21 cellular contexts compared by ENCODE assay signal in the genomic region with DNA sequence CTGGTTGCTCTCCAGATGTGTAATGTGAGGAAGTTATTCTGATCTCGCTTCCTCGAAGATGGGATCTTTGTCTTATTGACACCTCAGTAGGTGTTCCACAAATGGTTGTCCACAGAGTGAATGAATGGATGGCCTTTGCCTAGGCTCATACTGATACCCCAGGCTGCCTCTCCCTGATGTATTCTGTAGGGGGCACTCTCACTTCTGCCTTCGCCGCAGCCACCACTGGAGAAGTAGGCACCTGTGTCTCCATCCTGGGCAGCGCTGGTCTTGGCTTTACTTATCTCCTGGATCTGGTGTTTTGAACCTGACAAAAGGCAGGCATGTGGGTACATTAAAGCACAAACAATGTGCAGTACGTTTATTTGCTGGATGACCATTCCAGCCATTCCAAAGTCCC.
DNase-seq lines count a peak whose midpoint lies in the region; ATAC-seq and TF ChIP-seq lines count a peak whose summit lies in the region.
"Had no signal": no experiment of that assay in that cellular context is flagged by ENCODE, and none has a peak within 500 bp of the region (broad histone marks: within the 10 kb centered on the region; RNA-seq: fewer than 3 reads in every experiment).

No MANE protein-coding gene starts in this region.

- no peaks in the 10 kb centered on the region for H3K79me2 ChIP-seq in OCI-LY7 (ENCODE audit: insufficient read depth, low read depth, low read length)

- no peaks in the 10 kb centered on the region for H3K36me3 Mint-ChIP-seq in endodermal cell (ENCODE audit: low read depth)
- no peaks in the 10 kb centered on the region for H3K36me3 Mint-ChIP-seq in stimulated activated effector memory CD8-positive, alpha-beta T cell treated with anti-CD3 and anti-CD28 coated beads, Interleukin-12 subunit alpha, Interleukin-12 subunit beta, amount 100 ng/mL, for 72 hours

- H2AFZ ChIP-seq in OCI-LY7 (ENCODE audit: low read length): no peak overlapping the region

- H3K27me3 Mint-ChIP-seq in endodermal cell (ENCODE audit: insufficient read depth): no peaks in the 10 kb centered on the region
- H3K27me3 Mint-ChIP-seq: stimulated activated naive CD8-positive, alpha-beta T cell treated with anti-CD3 and anti-CD28 coated beads, Interleukin-15, Interleukin-2, amounts not matched to agents 100 ng/mL and 50 ng/mL, for 24 hours had no signal

- no peak for ATAC-seq in stimulated activated effector memory CD8-positive, alpha-beta T cell treated with anti-CD3 and anti-CD28 coated beads, Interleukin-12 subunit alpha, Interleukin-12 subunit beta, amount 100 ng/mL, for 72 hours
- no peak for ATAC-seq in HG02642 (IDR thresholded peaks at IDR 0.05; ENCODE audit: poor library complexity, unreplicated experiment)
- ATAC-seq: left ventricle myocardium superior had no signal

- no peak overlapping the region for H3K4me3 ChIP-seq in GM12864 (ENCODE audit: low read depth, low read length)
- no peak overlapping the region for H3K4me3 ChIP-seq in OCI-LY7 (ENCODE audit: low read depth, low read length, poor library complexity, severe bottlenecking)
- H3K4me3 ChIP-seq in endodermal cell (ENCODE audit: low read length): no peak overlapping the region
- H3K4me3 ChIP-seq: prostate gland had no signal

- CTCF ChIA-PET in OCI-LY7 (lab: Charles Lee; ENCODE audit: unreplicated experiment): no interaction called here

- 89 to 95% methylated on average over 6 of the region's 6 CpGs for WGBS in endodermal cell (ENCODE audit: insufficient coverage in 1 of 2, insufficient read length in 1 of 2), 2 experiments

- H3K36me3 ChIP-seq in OCI-LY7 (ENCODE audit: insufficient read depth, low read length) (no peaks in the 10 kb centered on the region), endodermal cell (ENCODE audit: control insufficient read depth, insufficient read depth, low read length) (no peaks in the 10 kb centered on the region)
- H3K36me3 ChIP-seq: prostate gland had no signal

- no peaks in the 10 kb centered on the region for H4K20me1 ChIP-seq in OCI-LY7 (ENCODE audit: insufficient read depth, low read length)

- H3K4me3 Mint-ChIP-seq in endodermal cell: no peak overlapping the region
- H3K4me3 Mint-ChIP-seq in stimulated activated effector memory CD8-positive, alpha-beta T cell treated with anti-CD3 and anti-CD28 coated beads, Interleukin-12 subunit alpha, Interleukin-12 subunit beta, amount 100 ng/mL, for 72 hours: no peak overlapping the region
- H3K4me3 Mint-ChIP-seq: activated CD4-positive, alpha-beta memory T cell treated with anti-CD3 and anti-CD28 coated beads, Interleukin-2, amount 10 ng/mL, durations not matched to agents 7 days and 5 days; stimulated activated naive CD8-positive, alpha-beta T cell treated with anti-CD3 and anti-CD28 coated beads, Interleukin-15, Interleukin-2, amounts not matched to agents 100 ng/mL and 50 ng/mL, for 24 hours had no signal

- no peak overlapping the region for H3K9ac ChIP-seq in endodermal cell (ENCODE audit: extremely low read depth, low read length, poor library complexity, severe bottlenecking)

- no peaks in the 10 kb centered on the region for H3K4me1 Mint-ChIP-seq in endodermal cell
- H3K4me1 Mint-ChIP-seq in stimulated activated effector memory CD8-positive, alpha-beta T cell treated with anti-CD3 and anti-CD28 coated beads, Interleukin-12 subunit alpha, Interleukin-12 subunit beta, amount 100 ng/mL, for 72 hours: peaks cover 54% of the 10 kb centered on the region

- POLR2A ChIA-PET in OCI-LY7 (lab: Charles Lee): no interaction called here

- no peak for DNase-seq in GM12864 (ENCODE audit: low read depth)
- no peak for DNase-seq in OCI-LY7 (ENCODE audit: low spot score)
- DNase-seq in endodermal cell: peak; percentile 38
- DNase-seq in stimulated activated effector memory CD8-positive, alpha-beta T cell treated with anti-CD3 and anti-CD28 coated beads, Interleukin-12 subunit alpha, Interleukin-12 subunit beta, amount 100 ng/mL, for 72 hours (ENCODE audit: low spot score in 2 of 2): no peak
- DNase-seq in NCI-H2171 treated with DMSO at 0.1 percent for 48 hours (lab: John Stamatoyannopoulos, UW): no peak
- no peak for DNase-seq in NCI-H345 (lab: John Stamatoyannopoulos, UW)
- DNase-seq: ACHN; activated CD4-positive, alpha-beta memory T cell treated with anti-CD3 and anti-CD28 coated beads, Interleukin-2, amount 10 ng/mL, durations not matched to agents 7 days and 5 days; activated CD4-positive, CD25-positive, alpha-beta regulatory T cell treated with anti-CD3 and anti-CD28 coated beads, Interleukin-2, amount 50 U/mL, for 72 hours; activated effector memory CD4-positive, alpha-beta T cell treated with Interleukin-2 at 50 U/mL for 16 hours; caudate nucleus; COR-L47; dermis blood vessel endothelial cell; GDM1; left ventricle myocardium superior; NCI-H1092; NCI-H1930; nucleus accumbens had no signal

- no peaks in the 10 kb centered on the region for H3K9me3 ChIP-seq in OCI-LY7 (ENCODE audit: low read length)
- H3K9me3 ChIP-seq in endodermal cell (ENCODE audit: control insufficient read depth, low read length): no peaks in the 10 kb centered on the region
- H3K9me3 ChIP-seq: prostate gland had no signal

- H3K27ac Mint-ChIP-seq in endodermal cell: no peak overlapping the region
- H3K27ac Mint-ChIP-seq in stimulated activated effector memory CD8-positive, alpha-beta T cell treated with anti-CD3 and anti-CD28 coated beads, Interleukin-12 subunit alpha, Interleukin-12 subunit beta, amount 100 ng/mL, for 72 hours: peak overlapping the region; percentile 5
- H3K27ac Mint-ChIP-seq: activated CD4-positive, alpha-beta memory T cell treated with anti-CD3 and anti-CD28 coated beads, Interleukin-2, amount 10 ng/mL, durations not matched to agents 7 days and 5 days had no signal

- H3K4me1 ChIP-seq in OCI-LY7 (ENCODE audit: insufficient read depth, low read length, poor library complexity, severe bottlenecking) (no peaks in the 10 kb centered on the region), endodermal cell (ENCODE audit: control insufficient read depth, insufficient read depth, low read length) (no peaks in the 10 kb centered on the region)

- intact Hi-C loops in OCI-LY7 (cut with micrococcal nuclease; ENCODE audit: unreplicated experiment): no loop called here

- no peaks in the 10 kb centered on the region for H3K27me3 ChIP-seq in endodermal cell (ENCODE audit: control insufficient read depth, insufficient read depth, low read length, poor library complexity, severe bottlenecking)

- H3K27ac ChIP-seq in OCI-LY7 (ENCODE audit: low read depth, low read length, poor library complexity, severe bottlenecking) (no peak overlapping the region), endodermal cell (ENCODE audit: low read depth, low read length) (no peak overlapping the region)
- H3K27ac ChIP-seq: prostate gland had no signal

- H3K9me2 ChIP-seq in OCI-LY7 (ENCODE audit: insufficient read depth, low read length): no peaks in the 10 kb centered on the region

- H3K9me3 Mint-ChIP-seq in endodermal cell: no peaks in the 10 kb centered on the region
- no peaks in the 10 kb centered on the region for H3K9me3 Mint-ChIP-seq in stimulated activated effector memory CD8-positive, alpha-beta T cell treated with anti-CD3 and anti-CD28 coated beads, Interleukin-12 subunit alpha, Interleukin-12 subunit beta, amount 100 ng/mL, for 72 hours
- H3K9me3 Mint-ChIP-seq: activated CD4-positive, alpha-beta memory T cell treated with anti-CD3 and anti-CD28 coated beads, Interleukin-2, amount 10 ng/mL, durations not matched to agents 7 days and 5 days; stimulated activated naive CD8-positive, alpha-beta T cell treated with anti-CD3 and anti-CD28 coated beads, Interleukin-15, Interleukin-2, amounts not matched to agents 100 ng/mL and 50 ng/mL, for 24 hours had no signal

- BruUV-seq in OCI-LY7 (replicated peaks; lab: Mats Ljungman, UMichigan): no TSS peak

- H3K4me2 ChIP-seq in OCI-LY7 (ENCODE audit: low read length): no peak overlapping the region

- TF ChIP-seq CTCF in GM12864 (IDR thresholded peaks at IDR 0.05; ENCODE audit: low read depth, low read length, missing control alignments) (peak; percentile 5), OCI-LY7 (conservative IDR thresholded peaks at IDR 0.05; ENCODE audit: low read length) (0 out of 2 replicates have a peak, but pooled peaks have one; percentile 18), endodermal cell (conservative IDR thresholded peaks at IDR 0.05) (peak; percentile 56)

Comparison
In these comparisons a context has a peak if more than half of its experiments do, and no peak if none do; other contexts are left out.
1. CTCF ChIP-seq: peak in every context shown above with its lines; median percentile 56 in endodermal cell; 18 in OCI-LY7; 5 in GM12864.